22 cellular contexts compared by ENCODE assay signal in the genomic region with DNA sequence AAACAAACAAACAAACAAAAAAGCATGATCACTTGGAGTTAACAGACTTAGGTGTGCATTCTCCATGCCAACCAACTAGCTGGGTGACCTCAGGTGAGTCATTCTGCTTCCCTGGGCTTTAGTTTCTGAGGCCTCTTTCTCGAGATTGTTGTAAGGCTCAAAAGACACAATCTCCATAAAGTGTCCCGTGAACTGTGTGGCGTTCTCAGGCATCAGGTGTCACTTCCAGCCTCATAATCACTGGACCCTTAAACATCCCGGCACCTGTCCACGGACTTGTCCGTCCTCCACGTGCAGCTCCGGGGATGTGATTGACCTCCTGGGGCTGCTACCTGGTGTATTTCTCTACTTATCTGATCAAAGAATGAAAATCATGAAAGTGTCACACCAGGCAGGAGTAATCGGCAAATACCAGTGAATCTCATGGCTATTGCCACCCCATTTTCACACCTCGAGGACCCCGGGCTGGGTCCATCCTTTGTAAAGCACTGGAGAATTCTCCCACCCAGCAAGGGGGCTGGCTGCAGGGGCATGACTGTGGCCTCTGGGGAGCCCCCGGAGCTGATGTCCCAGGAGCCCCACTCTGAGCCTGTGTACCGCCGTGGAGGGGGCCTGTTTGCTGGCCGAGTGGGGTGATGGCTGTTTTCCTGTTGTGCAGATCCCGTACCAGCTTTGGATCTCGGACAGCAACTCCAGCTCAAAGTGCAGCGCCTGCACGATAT.
DNase-seq lines count a peak whose midpoint lies in the region; ATAC-seq and TF ChIP-seq lines count a peak whose summit lies in the region.
"Had no signal": no experiment of that assay in that cellular context is flagged by ENCODE, and none has a peak within 500 bp of the region (broad histone marks: within the 10 kb centered on the region; RNA-seq: fewer than 3 reads in every experiment).

No MANE protein-coding gene starts in this region.

- ATAC-seq in mucosa of descending colon (peak; percentile 41), upper lobe of right lung (no peak), GM18870 (IDR thresholded peaks at IDR 0.05; ENCODE audit: unreplicated experiment) (no peak)
- ATAC-seq: natural killer cell; Panc1; right cardiac atrium; stimulated activated naive CD8-positive, alpha-beta T cell treated with anti-CD3 and anti-CD28 coated beads, Interleukin-15, Interleukin-2, amounts not matched to agents 100 U/mL and 50 U/mL, for 24 hours; T-cell had no signal

- intact Hi-C loops in mucosa of descending colon (cut with DNase I, micrococcal nuclease) (no loop called here), upper lobe of right lung (cut with DNase I) (no loop called here)

- peak; percentile 50 for DNase-seq in activated effector memory CD4-positive, alpha-beta T cell treated with anti-CD3 and anti-CD28 coated beads, Interleukin-2, amount 50 U/mL, for 16 hours
- DNase-seq in activated effector memory CD4-positive, alpha-beta T cell treated with Interleukin-2 at 50 U/mL for 16 hours = no peak
- DNase-seq in mucosa of descending colon = peak in 2 of 3 donors; percentile 44 to 51
- peak; percentile 41 for DNase-seq in upper lobe of right lung
- DNase-seq in activated CD4-positive, alpha-beta T cell treated with anti-CD3 and anti-CD28 coated beads, Interleukin-2, amount 50 U/mL, for 1 hour = no peak
- DNase-seq in NCI-H526 (lab: John Stamatoyannopoulos, UW) = no peak
- DNase-seq: 8988T; activated naive CD4-positive, alpha-beta T cell treated with anti-CD3 and anti-CD28 coated beads, Interleukin-2, amount 10 ng/mL, durations not matched to agents 7 days and 5 days; activated T-cell treated with anti-CD3 and anti-CD28 coated beads, Interleukin-2, amount 50 U/mL, for 48 hours; amygdala; DMS79 treated with DMSO at 0.1 percent for 48 hours; glutamatergic neuron; natural killer cell; NCI-H1694; NCI-H510A treated with DMSO at 0.1 percent for 48 hours; right cardiac atrium; stimulated activated naive CD8-positive, alpha-beta T cell treated with anti-CD3 and anti-CD28 coated beads, Interleukin-15, Interleukin-2, amounts not matched to agents 100 U/mL and 50 U/mL, for 24 hours; T-cell had no signal

- H3K27ac ChIP-seq in ectodermal cell (ENCODE audit: insufficient read depth, low read depth, low read length, poor library complexity, severe bottlenecking) (peak overlapping the region; percentile 89), upper lobe of right lung (no peak overlapping the region)
- H3K27ac ChIP-seq: SJSA1 had no signal

- peaks cover 58% of the 10 kb centered on the region for H3K4me1 ChIP-seq in ectodermal cell (ENCODE audit: control insufficient read depth, insufficient read depth, low read length)
- peaks cover 34% of the 10 kb centered on the region for H3K4me1 ChIP-seq in mucosa of descending colon (ENCODE audit: low read depth)
- H3K4me1 ChIP-seq in upper lobe of right lung = no peaks in the 10 kb centered on the region
- H3K4me1 ChIP-seq: SJSA1 had no signal

- peaks cover 6% of the 10 kb centered on the region for H3K36me3 ChIP-seq in ectodermal cell (ENCODE audit: control insufficient read depth, insufficient read depth, low read length)
- no peaks in the 10 kb centered on the region for H3K36me3 ChIP-seq in mucosa of descending colon (ENCODE audit: low read depth)
- H3K36me3 ChIP-seq in upper lobe of right lung = peaks cover 17% of the 10 kb centered on the region

- no peak for TF ChIP-seq CTCF in mucosa of descending colon (IDR thresholded peaks at IDR 0.05)
- TF ChIP-seq CTCF in upper lobe of right lung (IDR thresholded peaks at IDR 0.05) = no peak

- H3K27me3 ChIP-seq in ectodermal cell (ENCODE audit: control insufficient read depth, insufficient read depth, low read length, poor library complexity, severe bottlenecking) (no peaks in the 10 kb centered on the region), upper lobe of right lung (no peaks in the 10 kb centered on the region)
- H3K27me3 ChIP-seq: SJSA1 had no signal

- H3K4me3 ChIP-seq in ectodermal cell (ENCODE audit: insufficient read depth, low read depth, low read length) = no peak overlapping the region
- H3K4me3 ChIP-seq in mucosa of descending colon = no peak overlapping the region
- no peak overlapping the region for H3K4me3 ChIP-seq in upper lobe of right lung
- H3K4me3 ChIP-seq: SJSA1 had no signal

- H3K9me3 ChIP-seq in ectodermal cell (ENCODE audit: control insufficient read depth, low read length) (no peaks in the 10 kb centered on the region), mucosa of descending colon (no peaks in the 10 kb centered on the region), upper lobe of right lung (no peaks in the 10 kb centered on the region)
- H3K9me3 ChIP-seq: SJSA1 had no signal

- WGBS in ectodermal cell, 2 experiments = 88 to 89% methylated on average over 19 of the region's 19 CpGs

Comparison
In these comparisons a context has a peak if more than half of its experiments do, and no peak if none do; other contexts are left out.
1. DNase-seq: peak in activated effector memory CD4-positive, alpha-beta T cell treated with anti-CD3 and anti-CD28 coated beads, Interleukin-2, amount 50 U/mL, for 16 hours (single experiment), mucosa of descending colon (2 of 3) and upper lobe of right lung (single experiment); none in activated effector memory CD4-positive, alpha-beta T cell treated with Interleukin-2 at 50 U/mL for 16 hours (single experiment), activated CD4-positive, alpha-beta T cell treated with anti-CD3 and anti-CD28 coated beads, Interleukin-2, amount 50 U/mL, for 1 hour (single experiment) and NCI-H526 (0 of 2).